In the genomic region with DNA sequence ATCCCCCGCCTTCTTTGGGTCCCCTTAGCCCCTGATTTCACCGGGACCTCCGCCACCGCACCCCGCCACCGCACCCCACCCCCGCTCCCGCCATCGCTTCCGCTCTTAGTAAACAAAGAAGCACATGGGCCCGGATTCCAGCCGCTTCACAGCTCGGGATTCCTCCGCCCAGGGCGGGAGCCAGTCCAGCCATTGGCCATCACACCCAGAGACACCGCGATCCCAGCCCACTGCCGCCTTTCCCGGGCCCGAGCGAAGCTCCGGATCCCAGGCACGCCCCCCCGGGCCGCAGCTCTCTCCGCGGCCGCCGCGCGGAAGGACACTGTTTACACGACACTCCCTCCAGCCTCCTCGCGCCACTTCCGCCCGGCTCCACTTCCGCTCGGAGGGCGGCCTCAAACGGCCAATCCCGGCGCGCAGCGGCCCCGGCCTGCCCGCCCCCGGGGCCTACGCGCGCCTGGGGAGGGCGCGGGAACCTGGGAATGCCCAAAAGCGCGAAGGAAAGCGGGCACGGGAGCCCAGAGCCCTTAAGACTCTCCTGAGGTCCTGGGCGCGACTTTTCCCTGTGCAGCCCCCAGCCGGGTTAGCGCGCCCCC, we compare ENCODE assay signal across 1 cellular context.
A peak's percentile ranks its signal among the peaks of the same experiment; 100 is the strongest.
TF ChIP-seq lines count a peak whose summit lies in the region.

No MANE protein-coding gene starts in this region.

TF ChIP-seq in HEK293, 187 proteins besides CTCF, POLR2A, EP300 and RAD21 (continued from another document and continues in another):
- TF ChIP-seq HOXD13 (CRISPR knock-in tag; IDR thresholded peaks at IDR 0.05; ENCODE audit: borderline replicate concordance): peak; percentile 63; the same call in 1 of the 2 replicates
- peak; percentile 99 for TF ChIP-seq SP2 (tag by site-specific recombination; IDR thresholded peaks at IDR 0.05)
- no peak for TF ChIP-seq ZNF624 (tag by site-specific recombination; IDR thresholded peaks at IDR 0.05)
- TF ChIP-seq ZNF155 (tag by site-specific recombination; IDR thresholded peaks at IDR 0.05): no peak
- TF ChIP-seq ZNF366 (tag by site-specific recombination; conservative IDR thresholded peaks at IDR 0.05): no peak
- TF ChIP-seq ZSCAN23 (tag by site-specific recombination; IDR thresholded peaks at IDR 0.05): no peak
- TF ChIP-seq, protein P1, sequence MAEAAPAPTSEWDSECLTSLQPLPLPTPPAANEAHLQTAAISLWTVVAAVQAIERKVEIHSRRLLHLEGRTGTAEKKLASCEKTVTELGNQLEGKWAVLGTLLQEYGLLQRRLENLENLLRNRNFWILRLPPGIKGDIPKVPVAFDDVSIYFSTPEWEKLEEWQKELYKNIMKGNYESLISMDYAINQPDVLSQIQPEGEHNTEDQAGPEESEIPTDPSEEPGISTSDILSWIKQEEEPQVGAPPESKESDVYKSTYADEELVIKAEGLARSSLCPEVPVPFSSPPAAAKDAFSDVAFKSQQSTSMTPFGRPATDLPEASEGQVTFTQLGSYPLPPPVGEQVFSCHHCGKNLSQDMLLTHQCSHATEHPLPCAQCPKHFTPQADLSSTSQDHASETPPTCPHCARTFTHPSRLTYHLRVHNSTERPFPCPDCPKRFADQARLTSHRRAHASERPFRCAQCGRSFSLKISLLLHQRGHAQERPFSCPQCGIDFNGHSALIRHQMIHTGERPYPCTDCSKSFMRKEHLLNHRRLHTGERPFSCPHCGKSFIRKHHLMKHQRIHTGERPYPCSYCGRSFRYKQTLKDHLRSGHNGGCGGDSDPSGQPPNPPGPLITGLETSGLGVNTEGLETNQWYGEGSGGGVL (tag by site-specific recombination; IDR thresholded peaks at IDR 0.05): peak; percentile 39; the same call in 1 of the 2 replicates
- peak; percentile 90 for TF ChIP-seq GLIS2 (tag by site-specific recombination; IDR thresholded peaks at IDR 0.05)
- TF ChIP-seq ZNF202 (tag by site-specific recombination; IDR thresholded peaks at IDR 0.05; ENCODE audit: borderline replicate concordance): no peak
- TF ChIP-seq ZNF239 (tag by site-specific recombination; IDR thresholded peaks at IDR 0.05): no peak
- TF ChIP-seq ZNF768 (tag by site-specific recombination; IDR thresholded peaks at IDR 0.05): no peak
- TF ChIP-seq YY1 (tag by site-specific recombination; IDR thresholded peaks at IDR 0.05): peak; percentile 71
- TF ChIP-seq ZNF561 (tag by site-specific recombination; IDR thresholded peaks at IDR 0.05; ENCODE audit: borderline replicate concordance): peak; percentile 81; the same call in 1 of the 2 replicates
- TF ChIP-seq, protein P2, sequence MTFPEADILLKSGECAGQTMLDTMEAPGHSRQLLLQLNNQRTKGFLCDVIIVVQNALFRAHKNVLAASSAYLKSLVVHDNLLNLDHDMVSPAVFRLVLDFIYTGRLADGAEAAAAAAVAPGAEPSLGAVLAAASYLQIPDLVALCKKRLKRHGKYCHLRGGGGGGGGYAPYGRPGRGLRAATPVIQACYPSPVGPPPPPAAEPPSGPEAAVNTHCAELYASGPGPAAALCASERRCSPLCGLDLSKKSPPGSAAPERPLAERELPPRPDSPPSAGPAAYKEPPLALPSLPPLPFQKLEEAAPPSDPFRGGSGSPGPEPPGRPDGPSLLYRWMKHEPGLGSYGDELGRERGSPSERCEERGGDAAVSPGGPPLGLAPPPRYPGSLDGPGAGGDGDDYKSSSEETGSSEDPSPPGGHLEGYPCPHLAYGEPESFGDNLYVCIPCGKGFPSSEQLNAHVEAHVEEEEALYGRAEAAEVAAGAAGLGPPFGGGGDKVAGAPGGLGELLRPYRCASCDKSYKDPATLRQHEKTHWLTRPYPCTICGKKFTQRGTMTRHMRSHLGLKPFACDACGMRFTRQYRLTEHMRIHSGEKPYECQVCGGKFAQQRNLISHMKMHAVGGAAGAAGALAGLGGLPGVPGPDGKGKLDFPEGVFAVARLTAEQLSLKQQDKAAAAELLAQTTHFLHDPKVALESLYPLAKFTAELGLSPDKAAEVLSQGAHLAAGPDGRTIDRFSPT (tag by site-specific recombination; IDR thresholded peaks at IDR 0.05): no peak; the same call in 1 of the 2 replicates
- TF ChIP-seq ZBTB21 (tag by site-specific recombination; IDR thresholded peaks at IDR 0.05): peak; percentile 29; the same call in 1 of the 2 replicates
- TF ChIP-seq ZFP41 (tag by site-specific recombination; IDR thresholded peaks at IDR 0.05; ENCODE audit: borderline replicate concordance): no peak
- TF ChIP-seq ZNF560 (tag by site-specific recombination; IDR thresholded peaks at IDR 0.05; ENCODE audit: borderline replicate concordance): no peak
- no peak for TF ChIP-seq ZNF473 (tag by site-specific recombination; IDR thresholded peaks at IDR 0.05)
- TF ChIP-seq, protein P3, sequence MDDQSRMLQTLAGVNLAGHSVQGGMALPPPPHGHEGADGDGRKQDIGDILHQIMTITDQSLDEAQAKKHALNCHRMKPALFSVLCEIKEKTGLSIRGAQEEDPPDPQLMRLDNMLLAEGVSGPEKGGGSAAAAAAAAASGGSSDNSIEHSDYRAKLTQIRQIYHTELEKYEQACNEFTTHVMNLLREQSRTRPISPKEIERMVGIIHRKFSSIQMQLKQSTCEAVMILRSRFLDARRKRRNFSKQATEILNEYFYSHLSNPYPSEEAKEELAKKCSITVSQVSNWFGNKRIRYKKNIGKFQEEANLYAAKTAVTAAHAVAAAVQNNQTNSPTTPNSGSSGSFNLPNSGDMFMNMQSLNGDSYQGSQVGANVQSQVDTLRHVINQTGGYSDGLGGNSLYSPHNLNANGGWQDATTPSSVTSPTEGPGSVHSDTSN (CRISPR knock-in tag; IDR thresholded peaks at IDR 0.05): peak; percentile 69; the same call in 1 of the 2 replicates
- no peak for TF ChIP-seq ZNF211 (tag by site-specific recombination; IDR thresholded peaks at IDR 0.05; ENCODE audit: low read depth)
- TF ChIP-seq, protein P4, sequence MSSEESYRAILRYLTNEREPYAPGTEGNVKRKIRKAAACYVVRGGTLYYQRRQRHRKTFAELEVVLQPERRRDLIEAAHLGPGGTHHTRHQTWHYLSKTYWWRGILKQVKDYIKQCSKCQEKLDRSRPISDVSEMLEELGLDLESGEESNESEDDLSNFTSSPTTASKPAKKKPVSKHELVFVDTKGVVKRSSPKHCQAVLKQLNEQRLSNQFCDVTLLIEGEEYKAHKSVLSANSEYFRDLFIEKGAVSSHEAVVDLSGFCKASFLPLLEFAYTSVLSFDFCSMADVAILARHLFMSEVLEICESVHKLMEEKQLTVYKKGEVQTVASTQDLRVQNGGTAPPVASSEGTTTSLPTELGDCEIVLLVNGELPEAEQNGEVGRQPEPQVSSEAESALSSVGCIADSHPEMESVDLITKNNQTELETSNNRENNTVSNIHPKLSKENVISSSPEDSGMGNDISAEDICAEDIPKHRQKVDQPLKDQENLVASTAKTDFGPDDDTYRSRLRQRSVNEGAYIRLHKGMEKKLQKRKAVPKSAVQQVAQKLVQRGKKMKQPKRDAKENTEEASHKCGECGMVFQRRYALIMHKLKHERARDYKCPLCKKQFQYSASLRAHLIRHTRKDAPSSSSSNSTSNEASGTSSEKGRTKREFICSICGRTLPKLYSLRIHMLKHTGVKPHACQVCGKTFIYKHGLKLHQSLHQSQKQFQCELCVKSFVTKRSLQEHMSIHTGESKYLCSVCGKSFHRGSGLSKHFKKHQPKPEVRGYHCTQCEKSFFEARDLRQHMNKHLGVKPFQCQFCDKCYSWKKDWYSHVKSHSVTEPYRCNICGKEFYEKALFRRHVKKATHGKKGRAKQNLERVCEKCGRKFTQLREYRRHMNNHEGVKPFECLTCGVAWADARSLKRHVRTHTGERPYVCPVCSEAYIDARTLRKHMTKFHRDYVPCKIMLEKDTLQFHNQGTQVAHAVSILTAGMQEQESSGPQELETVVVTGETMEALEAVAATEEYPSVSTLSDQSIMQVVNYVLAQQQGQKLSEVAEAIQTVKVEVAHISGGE (tag by site-specific recombination; conservative IDR thresholded peaks at IDR 0.05; ENCODE audit: low read depth): peak; percentile 95
- TF ChIP-seq ZNF837 (tag by site-specific recombination; IDR thresholded peaks at IDR 0.05): no peak
- TF ChIP-seq ZIC2 (tag by site-specific recombination; IDR thresholded peaks at IDR 0.05): peak; percentile 64
- peak; percentile 82 for TF ChIP-seq BCL11B (tag by site-specific recombination; IDR thresholded peaks at IDR 0.05; ENCODE audit: low read depth)
- peak; percentile 28; the same call in 1 of the 2 replicates for TF ChIP-seq ZNF785 (tag by site-specific recombination; IDR thresholded peaks at IDR 0.05)
- TF ChIP-seq SALL2 (tag by site-specific recombination; IDR thresholded peaks at IDR 0.05; ENCODE audit: borderline replicate concordance): no peak
- TF ChIP-seq GFI1B (tag by site-specific recombination; IDR thresholded peaks at IDR 0.05): 0 out of 2 replicates have a peak, but pooled peaks have one; percentile 13
- no peak for TF ChIP-seq ZNF324 (tag by site-specific recombination; IDR thresholded peaks at IDR 0.05)
- no peak for TF ChIP-seq ZNF311 (tag by site-specific recombination; IDR thresholded peaks at IDR 0.05; ENCODE audit: borderline replicate concordance)
- TF ChIP-seq MYNN (tag by site-specific recombination; IDR thresholded peaks at IDR 0.05; ENCODE audit: borderline replicate concordance): no peak
- TF ChIP-seq ZNF350 (tag by site-specific recombination; IDR thresholded peaks at IDR 0.05): no peak
- TF ChIP-seq, protein P5, sequence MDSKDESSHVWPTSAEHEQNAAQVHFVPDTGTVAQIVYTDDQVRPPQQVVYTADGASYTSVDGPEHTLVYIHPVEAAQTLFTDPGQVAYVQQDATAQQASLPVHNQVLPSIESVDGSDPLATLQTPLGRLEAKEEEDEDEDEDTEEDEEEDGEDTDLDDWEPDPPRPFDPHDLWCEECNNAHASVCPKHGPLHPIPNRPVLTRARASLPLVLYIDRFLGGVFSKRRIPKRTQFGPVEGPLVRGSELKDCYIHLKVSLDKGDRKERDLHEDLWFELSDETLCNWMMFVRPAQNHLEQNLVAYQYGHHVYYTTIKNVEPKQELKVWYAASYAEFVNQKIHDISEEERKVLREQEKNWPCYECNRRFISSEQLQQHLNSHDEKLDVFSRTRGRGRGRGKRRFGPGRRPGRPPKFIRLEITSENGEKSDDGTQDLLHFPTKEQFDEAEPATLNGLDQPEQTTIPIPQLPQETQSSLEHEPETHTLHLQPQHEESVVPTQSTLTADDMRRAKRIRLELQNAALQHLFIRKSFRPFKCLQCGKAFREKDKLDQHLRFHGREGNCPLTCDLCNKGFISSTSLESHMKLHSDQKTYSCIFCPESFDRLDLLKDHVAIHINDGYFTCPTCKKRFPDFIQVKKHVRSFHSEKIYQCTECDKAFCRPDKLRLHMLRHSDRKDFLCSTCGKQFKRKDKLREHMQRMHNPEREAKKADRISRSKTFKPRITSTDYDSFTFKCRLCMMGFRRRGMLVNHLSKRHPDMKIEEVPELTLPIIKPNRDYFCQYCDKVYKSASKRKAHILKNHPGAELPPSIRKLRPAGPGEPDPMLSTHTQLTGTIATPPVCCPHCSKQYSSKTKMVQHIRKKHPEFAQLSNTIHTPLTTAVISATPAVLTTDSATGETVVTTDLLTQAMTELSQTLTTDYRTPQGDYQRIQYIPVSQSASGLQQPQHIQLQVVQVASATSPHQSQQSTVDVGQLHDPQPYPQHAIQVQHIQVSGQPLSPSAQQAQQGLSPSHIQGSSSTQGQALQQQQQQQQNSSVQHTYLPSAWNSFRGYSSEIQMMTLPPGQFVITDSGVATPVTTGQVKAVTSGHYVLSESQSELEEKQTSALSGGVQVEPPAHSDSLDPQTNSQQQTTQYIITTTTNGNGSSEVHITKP (tag by site-specific recombination; IDR thresholded peaks at IDR 0.05): peak; percentile 52
- TF ChIP-seq ZNF391 (tag by site-specific recombination; IDR thresholded peaks at IDR 0.05; ENCODE audit: borderline replicate concordance, low read depth): peak; percentile 74; the same call in 1 of the 2 replicates
- TF ChIP-seq ZNF571 (tag by site-specific recombination; IDR thresholded peaks at IDR 0.05): no peak
- TF ChIP-seq ZSCAN16 (tag by site-specific recombination; IDR thresholded peaks at IDR 0.05): no peak
- TF ChIP-seq ZNF654 (tag by site-specific recombination; IDR thresholded peaks at IDR 0.05; ENCODE audit: low read depth): no peak
- no peak for TF ChIP-seq ZNF157 (tag by site-specific recombination; IDR thresholded peaks at IDR 0.05)
- peak; percentile 66 for TF ChIP-seq ZFP69B (tag by site-specific recombination; IDR thresholded peaks at IDR 0.05)
- TF ChIP-seq ZNF10 (tag by site-specific recombination; IDR thresholded peaks at IDR 0.05): no peak
- no peak for TF ChIP-seq ZNF16 (tag by site-specific recombination; IDR thresholded peaks at IDR 0.05; ENCODE audit: low read depth)
- TF ChIP-seq ZNF341 (tag by site-specific recombination; IDR thresholded peaks at IDR 0.05; ENCODE audit: low read depth): peak; percentile 91
- peak; percentile 87 for TF ChIP-seq ZBTB17 (tag by site-specific recombination; IDR thresholded peaks at IDR 0.05)
- TF ChIP-seq, protein P6, sequence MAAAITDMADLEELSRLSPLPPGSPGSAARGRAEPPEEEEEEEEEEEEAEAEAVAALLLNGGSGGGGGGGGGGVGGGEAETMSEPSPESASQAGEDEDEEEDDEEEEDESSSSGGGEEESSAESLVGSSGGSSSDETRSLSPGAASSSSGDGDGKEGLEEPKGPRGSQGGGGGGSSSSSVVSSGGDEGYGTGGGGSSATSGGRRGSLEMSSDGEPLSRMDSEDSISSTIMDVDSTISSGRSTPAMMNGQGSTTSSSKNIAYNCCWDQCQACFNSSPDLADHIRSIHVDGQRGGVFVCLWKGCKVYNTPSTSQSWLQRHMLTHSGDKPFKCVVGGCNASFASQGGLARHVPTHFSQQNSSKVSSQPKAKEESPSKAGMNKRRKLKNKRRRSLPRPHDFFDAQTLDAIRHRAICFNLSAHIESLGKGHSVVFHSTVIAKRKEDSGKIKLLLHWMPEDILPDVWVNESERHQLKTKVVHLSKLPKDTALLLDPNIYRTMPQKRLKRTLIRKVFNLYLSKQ (tag by site-specific recombination; IDR thresholded peaks at IDR 0.05; ENCODE audit: borderline replicate concordance): no peak
- no peak for TF ChIP-seq ZNF544 (tag by site-specific recombination; IDR thresholded peaks at IDR 0.05)
- peak; percentile 88 for TF ChIP-seq KLF10 (tag by site-specific recombination; IDR thresholded peaks at IDR 0.05)
- peak; percentile 72; the same call in 1 of the 2 replicates for TF ChIP-seq ZBTB7A (tag by site-specific recombination; IDR thresholded peaks at IDR 0.05; ENCODE audit: low read depth)
- peak; percentile 79 for TF ChIP-seq WT1 (tag by site-specific recombination; IDR thresholded peaks at IDR 0.05)
- TF ChIP-seq, protein P7, sequence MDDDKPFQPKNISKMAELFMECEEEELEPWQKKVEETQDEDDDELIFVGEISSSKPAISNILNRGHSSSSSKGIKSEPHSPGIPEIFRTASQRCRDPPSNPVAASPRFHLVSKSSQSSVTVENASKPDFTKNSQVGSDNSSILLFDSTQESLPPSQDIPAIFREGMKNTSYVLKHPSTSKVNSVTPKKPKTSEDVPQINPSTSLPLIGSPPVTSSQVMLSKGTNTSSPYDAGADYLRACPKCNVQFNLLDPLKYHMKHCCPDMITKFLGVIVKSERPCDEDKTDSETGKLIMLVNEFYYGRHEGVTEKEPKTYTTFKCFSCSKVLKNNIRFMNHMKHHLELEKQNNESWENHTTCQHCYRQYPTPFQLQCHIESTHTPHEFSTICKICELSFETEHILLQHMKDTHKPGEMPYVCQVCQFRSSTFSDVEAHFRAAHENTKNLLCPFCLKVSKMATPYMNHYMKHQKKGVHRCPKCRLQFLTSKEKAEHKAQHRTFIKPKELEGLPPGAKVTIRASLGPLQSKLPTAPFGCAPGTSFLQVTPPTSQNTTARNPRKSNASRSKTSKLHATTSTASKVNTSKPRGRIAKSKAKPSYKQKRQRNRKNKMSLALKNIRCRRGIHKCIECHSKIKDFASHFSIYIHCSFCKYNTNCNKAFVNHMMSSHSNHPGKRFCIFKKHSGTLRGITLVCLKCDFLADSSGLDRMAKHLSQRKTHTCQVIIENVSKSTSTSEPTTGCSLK (tag by site-specific recombination; IDR thresholded peaks at IDR 0.05): no peak
- no peak for TF ChIP-seq ZNF621 (tag by site-specific recombination; IDR thresholded peaks at IDR 0.05)
- no peak for TF ChIP-seq ZNF529 (tag by site-specific recombination; IDR thresholded peaks at IDR 0.05; ENCODE audit: insufficient replicate concordance)
